In the genomic region with DNA sequence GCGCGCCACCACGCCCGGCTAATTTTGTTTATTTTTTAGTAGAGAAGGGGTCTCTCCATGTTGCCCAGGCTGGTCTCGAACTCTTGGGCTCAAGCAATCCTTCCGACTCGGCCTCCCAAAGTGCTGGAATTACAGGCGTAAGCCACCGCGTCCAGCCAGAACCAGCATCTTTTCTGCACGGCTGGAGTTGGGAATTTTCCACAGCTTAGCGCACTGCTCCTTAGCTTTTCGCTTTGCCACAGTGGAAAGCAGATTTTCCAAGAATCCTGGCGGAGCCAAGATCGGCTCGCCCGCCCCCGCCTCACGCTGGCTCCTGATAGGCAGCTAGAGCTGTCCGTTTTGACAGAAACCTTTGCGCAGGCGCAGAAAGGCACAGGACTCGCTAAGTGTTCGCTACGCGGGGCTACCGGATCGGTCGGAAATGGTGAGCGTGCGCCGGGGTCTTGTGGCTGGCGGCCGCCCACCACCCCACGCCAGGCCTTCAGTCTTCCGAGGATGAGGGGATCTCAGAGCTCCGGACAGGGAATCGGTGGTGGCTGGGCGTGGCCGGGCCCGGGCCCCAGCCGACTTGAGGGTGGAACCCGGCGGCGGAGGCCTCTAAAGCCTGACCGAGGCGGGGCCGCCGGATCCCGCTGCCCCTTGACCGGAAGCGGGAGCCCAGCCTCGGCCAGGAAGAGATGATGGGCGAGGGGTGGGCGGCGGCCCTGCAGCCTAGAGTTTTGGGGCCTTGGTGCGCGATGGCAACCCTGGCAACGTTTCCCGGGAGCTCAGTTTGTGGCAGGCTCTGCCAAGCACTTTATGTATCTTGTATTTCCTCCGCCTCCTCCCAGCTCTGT, we compare ENCODE assay signal across 8 cellular contexts. TPM values are rescaled to one million over a fixed set of nuclear protein-coding genes. Genes with fewer than 3 reads are reported as not detected.
DNase-seq lines count a peak whose midpoint lies in the region; ATAC-seq and TF ChIP-seq lines count a peak whose summit lies in the region.

Gene DYNLRB1, plus strand, starts transcription at position 385 of the 836 bp plus-strand sequence. Its CDS starts 37 bp downstream, at position 422.

- H3K36me3 Mint-ChIP-seq in activated CD4-positive, alpha-beta memory T cell treated with anti-CD3 and anti-CD28 coated beads for 36 hours, result peaks cover 6% of the 10 kb centered on the region

- no peaks in the 10 kb centered on the region for H3K27me3 Mint-ChIP-seq in activated CD4-positive, alpha-beta memory T cell treated with anti-CD3 and anti-CD28 coated beads for 36 hours

- no peaks in the 10 kb centered on the region for H3K9me3 ChIP-seq in liver (ENCODE audit: control insufficient read depth in 4 of 4, low read length in 3 of 4)

- no peaks in the 10 kb centered on the region for H3K9me3 Mint-ChIP-seq in activated CD4-positive, alpha-beta memory T cell treated with anti-CD3 and anti-CD28 coated beads for 36 hours

- peaks cover 11 to 47% (median 36%) of the 10 kb centered on the region in 4 donors for H3K4me1 ChIP-seq in liver (ENCODE audit: control insufficient read depth in 4 of 4, insufficient read depth in 4 of 4, low read length in 3 of 4)

- ATAC-seq in GM19397 (IDR thresholded peaks at IDR 0.05; ENCODE audit: unreplicated experiment), result peak; percentile 74

- intact Hi-C loops in activated CD4-positive, alpha-beta memory T cell treated with anti-CD3 and anti-CD28 coated beads for 36 hours (cut with micrococcal nuclease), result loop anchor here (1.0 to 10.0 kb wide), 4 partner anchors 153 to 521 kb away; partner anchors contain the start of genes AHCY, ITCH, PIGU and RALY

- H3K27me3 ChIP-seq in liver (ENCODE audit: control insufficient read depth in 4 of 4, insufficient read depth in 4 of 4, low read length in 3 of 4), result no peaks in the 10 kb centered on the region

- peak within 1 kb of the TSS; percentile 88 to 92 for H3K27ac ChIP-seq in liver (ENCODE audit: low read depth in 1 of 2, low read length in 2 of 2)

- H3K9ac ChIP-seq in liver (ENCODE audit: low read depth in 1 of 2, low read length in 2 of 2), result peak within 1 kb of the TSS; percentile 57 to 78

- peak within 1 kb of the TSS; percentile 92 for H3K27ac Mint-ChIP-seq in activated CD4-positive, alpha-beta memory T cell treated with anti-CD3 and anti-CD28 coated beads for 36 hours

- H3K4me1 Mint-ChIP-seq in activated CD4-positive, alpha-beta memory T cell treated with anti-CD3 and anti-CD28 coated beads for 36 hours (ENCODE audit: low read depth), result peaks cover 34% of the 10 kb centered on the region

- DNase-seq in CD1c-positive myeloid dendritic cell (ENCODE audit: extremely low spot score), result peak; percentile 99
- peak; percentile 99 for DNase-seq in HK-2 (ENCODE audit: unreplicated experiment)
- peak; percentile 84 for DNase-seq in NCI-H82 treated with DMSO at 0.1 percent for 48 hours (lab: John Stamatoyannopoulos, UW; ENCODE audit: unreplicated experiment)
- DNase-seq in activated CD4-positive, alpha-beta memory T cell treated with anti-CD3 and anti-CD28 coated beads for 36 hours, result peak; percentile 96
- peak; percentile 94 to 98 for DNase-seq in dermis microvascular lymphatic vessel endothelial cell (ENCODE audit: low read depth in 2 of 2)
- peak; percentile 95 for DNase-seq in stimulated activated CD4-positive, alpha-beta T cell treated with anti-CD3 and anti-CD28 coated beads, Interleukin-4, amount 100 ng/mL, for 1 hour

- CTCF ChIA-PET in activated CD4-positive, alpha-beta memory T cell treated with anti-CD3 and anti-CD28 coated beads for 36 hours (lab: Charles Lee), result interaction anchor here (0.6 to 5.4 kb wide), 10 partner anchors 23 to 462 kb away, joined by 3 to 97 read pairs (median 6); partner anchors contain the start of genes AHCY and ITCH

- WGBS in liver, result under 1% methylated on average over 61 of the region's 61 CpGs

- peaks cover 0 to 4% (median 1%) of the 10 kb centered on the region in 4 donors for H3K36me3 ChIP-seq in liver (ENCODE audit: control insufficient read depth in 4 of 4, insufficient read depth in 3 of 4, low read depth in 1 of 4, low read length in 3 of 4)

- TF ChIP-seq RAD21 in liver (IDR thresholded peaks at IDR 0.05), result peak; percentile 5 to 8

- POLR2A ChIA-PET in activated CD4-positive, alpha-beta memory T cell treated with anti-CD3 and anti-CD28 coated beads for 36 hours (lab: Charles Lee), result interaction anchor here (0.9 to 2.7 kb wide), 13 partner anchors 15 to 790 kb away, joined by 3 to 21 read pairs (median 5); partner anchors contain the start of genes AHCY, EIF2S2, ITCH and MAP1LC3A

- no peak for TF ChIP-seq CTCF in liver (IDR thresholded peaks at IDR 0.05; ENCODE audit: low read depth, low read length, missing input control)

- peak within 1 kb of the TSS; percentile 85 to 88 (median 85) for H3K4me3 ChIP-seq in liver (ENCODE audit: low read depth in 1 of 3, low read length in 3 of 3)

- peak within 1 kb of the TSS; percentile 98 for H3K4me3 Mint-ChIP-seq in activated CD4-positive, alpha-beta memory T cell treated with anti-CD3 and anti-CD28 coated beads for 36 hours

TF ChIP-seq in liver, 16 proteins besides CTCF, POLR2A, EP300 and RAD21:
- TF ChIP-seq REST (IDR thresholded peaks at IDR 0.05) (peak; percentile 64), FOXA2 (IDR thresholded peaks at IDR 0.05) (no peak), SP1 (IDR thresholded peaks at IDR 0.05) (peak; percentile 71), HNF4A (conservative IDR thresholded peaks at IDR 0.05) (peak in 1 of 2 donors; percentile 16), YY1 (IDR thresholded peaks at IDR 0.05) (peak; percentile 21), TAF1 (conservative IDR thresholded peaks at IDR 0.05) (no peak), EGR1 (IDR thresholded peaks at IDR 0.05; ENCODE audit: low read depth in 2 of 2) (peak; percentile 87 to 91), HNF4G (IDR thresholded peaks at IDR 0.05) (no peak), FOXA1 (IDR thresholded peaks at IDR 0.05) (no peak), NR2F2 (IDR thresholded peaks at IDR 0.05) (no peak), JUND (IDR thresholded peaks at IDR 0.05) (peak in 1 of 2 donors; percentile 7), ATF3 (IDR thresholded peaks at IDR 0.05) (no peak), GABPA (IDR thresholded peaks at IDR 0.05 in 1 of 2, conservative IDR thresholded peaks at IDR 0.05 in 1 of 2) (peak; percentile 39 to 82)
- TF ChIP-seq, protein P1, sequence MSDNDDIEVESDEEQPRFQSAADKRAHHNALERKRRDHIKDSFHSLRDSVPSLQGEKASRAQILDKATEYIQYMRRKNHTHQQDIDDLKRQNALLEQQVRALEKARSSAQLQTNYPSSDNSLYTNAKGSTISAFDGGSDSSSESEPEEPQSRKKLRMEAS (IDR thresholded peaks at IDR 0.05), result no peak

RNA-seq across cellular contexts. Expression of gene DYNLRB1, which starts in this region (rescaled TPM):
- total RNA-seq in activated CD4-positive, alpha-beta memory T cell treated with anti-CD3 and anti-CD28 coated beads for 36 hours, result 100 to 1,000 TPM; 101 to 108 TPM
- total RNA-seq in dermis microvascular lymphatic vessel endothelial cell, result 51.5 and 58.9 TPM in 2 replicates
- 10 to 100 TPM; 15.8 to 31.7 TPM for total RNA-seq in liver
- 10 to 100 TPM; 57.8 to 66.9 TPM for polyA plus RNA-seq in liver

Comparison
In these comparisons a context has a peak if more than half of its experiments do, and no peak if none do; other contexts are left out.
1. Peak in every context shown above with its lines: DNase-seq, ATAC-seq, H3K4me3 ChIP-seq and H3K27ac ChIP-seq.